1 cellular context compared by ENCODE assay signal in the genomic region with DNA sequence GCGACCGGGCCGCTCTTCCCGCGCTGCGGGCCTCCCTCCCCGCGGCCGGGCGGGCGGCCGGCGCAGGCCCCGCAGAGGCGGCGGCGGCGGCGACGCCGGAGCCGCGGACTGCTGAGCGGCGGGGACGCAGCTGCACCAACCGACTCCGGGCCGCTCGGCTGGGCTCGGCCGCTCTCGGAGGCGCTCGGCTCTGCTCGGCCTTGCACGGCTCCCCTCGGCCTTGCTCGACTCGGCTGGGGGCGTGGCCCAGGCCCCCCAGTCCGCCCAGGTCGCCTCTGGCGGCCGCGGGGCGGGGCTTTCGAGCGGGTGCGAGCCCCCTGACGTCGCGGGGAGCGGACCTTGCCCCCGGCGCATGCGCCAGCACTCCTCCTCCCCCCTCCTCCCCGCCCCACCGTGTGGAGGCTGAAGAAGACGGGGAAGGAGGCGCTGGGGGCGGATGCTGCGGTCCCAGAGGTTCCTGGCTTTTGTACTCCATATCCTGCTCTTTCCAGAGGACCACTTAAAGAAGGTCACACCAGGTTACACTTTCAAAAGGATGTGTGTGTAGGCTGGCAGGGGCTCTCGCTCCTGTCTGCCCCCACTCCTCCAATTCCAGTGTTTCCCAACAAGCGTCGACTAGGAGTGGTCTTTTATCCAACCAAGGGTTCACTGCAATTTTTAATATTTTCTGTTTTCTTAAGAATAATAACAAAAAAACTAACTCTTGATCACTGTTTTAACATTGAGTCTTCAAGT.
TF ChIP-seq lines count a peak whose summit lies in the region.

A gene with protein sequence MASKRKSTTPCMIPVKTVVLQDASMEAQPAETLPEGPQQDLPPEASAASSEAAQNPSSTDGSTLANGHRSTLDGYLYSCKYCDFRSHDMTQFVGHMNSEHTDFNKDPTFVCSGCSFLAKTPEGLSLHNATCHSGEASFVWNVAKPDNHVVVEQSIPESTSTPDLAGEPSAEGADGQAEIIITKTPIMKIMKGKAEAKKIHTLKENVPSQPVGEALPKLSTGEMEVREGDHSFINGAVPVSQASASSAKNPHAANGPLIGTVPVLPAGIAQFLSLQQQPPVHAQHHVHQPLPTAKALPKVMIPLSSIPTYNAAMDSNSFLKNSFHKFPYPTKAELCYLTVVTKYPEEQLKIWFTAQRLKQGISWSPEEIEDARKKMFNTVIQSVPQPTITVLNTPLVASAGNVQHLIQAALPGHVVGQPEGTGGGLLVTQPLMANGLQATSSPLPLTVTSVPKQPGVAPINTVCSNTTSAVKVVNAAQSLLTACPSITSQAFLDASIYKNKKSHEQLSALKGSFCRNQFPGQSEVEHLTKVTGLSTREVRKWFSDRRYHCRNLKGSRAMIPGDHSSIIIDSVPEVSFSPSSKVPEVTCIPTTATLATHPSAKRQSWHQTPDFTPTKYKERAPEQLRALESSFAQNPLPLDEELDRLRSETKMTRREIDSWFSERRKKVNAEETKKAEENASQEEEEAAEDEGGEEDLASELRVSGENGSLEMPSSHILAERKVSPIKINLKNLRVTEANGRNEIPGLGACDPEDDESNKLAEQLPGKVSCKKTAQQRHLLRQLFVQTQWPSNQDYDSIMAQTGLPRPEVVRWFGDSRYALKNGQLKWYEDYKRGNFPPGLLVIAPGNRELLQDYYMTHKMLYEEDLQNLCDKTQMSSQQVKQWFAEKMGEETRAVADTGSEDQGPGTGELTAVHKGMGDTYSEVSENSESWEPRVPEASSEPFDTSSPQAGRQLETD (minus strand): TSS at position 196 of the 735 bp plus-strand sequence. CDS start 112,815 bp downstream, outside the sequence.

TF ChIP-seq in HepG2, 621 proteins besides CTCF, POLR2A, EP300 and RAD21 (continued from another document and continues in another):
- TF ChIP-seq, protein P1, sequence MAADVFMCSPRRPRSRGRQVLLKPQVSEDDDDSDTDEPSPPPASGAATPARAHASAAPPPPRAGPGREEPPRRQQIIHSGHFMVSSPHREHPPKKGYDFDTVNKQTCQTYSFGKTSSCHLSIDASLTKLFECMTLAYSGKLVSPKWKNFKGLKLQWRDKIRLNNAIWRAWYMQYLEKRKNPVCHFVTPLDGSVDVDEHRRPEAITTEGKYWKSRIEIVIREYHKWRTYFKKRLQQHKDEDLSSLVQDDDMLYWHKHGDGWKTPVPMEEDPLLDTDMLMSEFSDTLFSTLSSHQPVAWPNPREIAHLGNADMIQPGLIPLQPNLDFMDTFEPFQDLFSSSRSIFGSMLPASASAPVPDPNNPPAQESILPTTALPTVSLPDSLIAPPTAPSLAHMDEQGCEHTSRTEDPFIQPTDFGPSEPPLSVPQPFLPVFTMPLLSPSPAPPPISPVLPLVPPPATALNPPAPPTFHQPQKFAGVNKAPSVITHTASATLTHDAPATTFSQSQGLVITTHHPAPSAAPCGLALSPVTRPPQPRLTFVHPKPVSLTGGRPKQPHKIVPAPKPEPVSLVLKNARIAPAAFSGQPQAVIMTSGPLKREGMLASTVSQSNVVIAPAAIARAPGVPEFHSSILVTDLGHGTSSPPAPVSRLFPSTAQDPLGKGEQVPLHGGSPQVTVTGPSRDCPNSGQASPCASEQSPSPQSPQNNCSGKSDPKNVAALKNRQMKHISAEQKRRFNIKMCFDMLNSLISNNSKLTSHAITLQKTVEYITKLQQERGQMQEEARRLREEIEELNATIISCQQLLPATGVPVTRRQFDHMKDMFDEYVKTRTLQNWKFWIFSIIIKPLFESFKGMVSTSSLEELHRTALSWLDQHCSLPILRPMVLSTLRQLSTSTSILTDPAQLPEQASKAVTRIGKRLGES (CRISPR knock-in tag; IDR thresholded peaks at IDR 0.05; ENCODE audit: borderline replicate concordance) = no peak
- no peak; the same call in 2 of the 3 replicates for TF ChIP-seq MXI1 (IDR thresholded peaks at IDR 0.05; ENCODE audit: borderline replicate concordance, low read depth, low read length)
- TF ChIP-seq ZNF431 (CRISPR knock-in tag; IDR thresholded peaks at IDR 0.05; ENCODE audit: borderline replicate concordance, low read depth) = no peak
- no peak for TF ChIP-seq NFIC (IDR thresholded peaks at IDR 0.05; ENCODE audit: low read length)
- TF ChIP-seq, protein P2, sequence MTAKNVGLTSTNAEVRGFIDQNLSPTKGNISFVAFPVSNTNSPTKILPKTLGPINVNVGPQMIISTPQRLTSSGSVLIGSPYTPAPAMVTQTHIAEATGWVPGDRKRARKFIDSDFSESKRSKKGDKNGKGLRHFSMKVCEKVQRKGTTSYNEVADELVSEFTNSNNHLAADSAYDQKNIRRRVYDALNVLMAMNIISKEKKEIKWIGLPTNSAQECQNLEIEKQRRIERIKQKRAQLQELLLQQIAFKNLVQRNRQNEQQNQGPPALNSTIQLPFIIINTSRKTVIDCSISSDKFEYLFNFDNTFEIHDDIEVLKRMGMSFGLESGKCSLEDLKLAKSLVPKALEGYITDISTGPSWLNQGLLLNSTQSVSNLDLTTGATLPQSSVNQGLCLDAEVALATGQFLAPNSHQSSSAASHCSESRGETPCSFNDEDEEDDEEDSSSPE (CRISPR knock-in tag; IDR thresholded peaks at IDR 0.05) = peak; percentile 65
- TF ChIP-seq CENPT (CRISPR knock-in tag; IDR thresholded peaks at IDR 0.05; ENCODE audit: low read depth) = no peak
- TF ChIP-seq, protein P3, sequence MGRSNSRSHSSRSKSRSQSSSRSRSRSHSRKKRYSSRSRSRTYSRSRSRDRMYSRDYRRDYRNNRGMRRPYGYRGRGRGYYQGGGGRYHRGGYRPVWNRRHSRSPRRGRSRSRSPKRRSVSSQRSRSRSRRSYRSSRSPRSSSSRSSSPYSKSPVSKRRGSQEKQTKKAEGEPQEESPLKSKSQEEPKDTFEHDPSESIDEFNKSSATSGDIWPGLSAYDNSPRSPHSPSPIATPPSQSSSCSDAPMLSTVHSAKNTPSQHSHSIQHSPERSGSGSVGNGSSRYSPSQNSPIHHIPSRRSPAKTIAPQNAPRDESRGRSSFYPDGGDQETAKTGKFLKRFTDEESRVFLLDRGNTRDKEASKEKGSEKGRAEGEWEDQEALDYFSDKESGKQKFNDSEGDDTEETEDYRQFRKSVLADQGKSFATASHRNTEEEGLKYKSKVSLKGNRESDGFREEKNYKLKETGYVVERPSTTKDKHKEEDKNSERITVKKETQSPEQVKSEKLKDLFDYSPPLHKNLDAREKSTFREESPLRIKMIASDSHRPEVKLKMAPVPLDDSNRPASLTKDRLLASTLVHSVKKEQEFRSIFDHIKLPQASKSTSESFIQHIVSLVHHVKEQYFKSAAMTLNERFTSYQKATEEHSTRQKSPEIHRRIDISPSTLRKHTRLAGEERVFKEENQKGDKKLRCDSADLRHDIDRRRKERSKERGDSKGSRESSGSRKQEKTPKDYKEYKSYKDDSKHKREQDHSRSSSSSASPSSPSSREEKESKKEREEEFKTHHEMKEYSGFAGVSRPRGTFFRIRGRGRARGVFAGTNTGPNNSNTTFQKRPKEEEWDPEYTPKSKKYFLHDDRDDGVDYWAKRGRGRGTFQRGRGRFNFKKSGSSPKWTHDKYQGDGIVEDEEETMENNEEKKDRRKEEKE (IDR thresholded peaks at IDR 0.05) = no peak
- no peak for TF ChIP-seq RNF2 (conservative IDR thresholded peaks at IDR 0.05; ENCODE audit: low read depth)
- TF ChIP-seq MXD4 (CRISPR knock-in tag; IDR thresholded peaks at IDR 0.05) = peak; percentile 67; the same call in 1 of the 2 replicates
- no peak for TF ChIP-seq TCF7L2 (IDR thresholded peaks at IDR 0.05; ENCODE audit: low read depth, low read length)
- 0 out of 2 replicates have a peak, but pooled peaks have one; percentile 60 for TF ChIP-seq ZNF251 (CRISPR knock-in tag; IDR thresholded peaks at IDR 0.05)
- 0 out of 2 replicates have a peak, but pooled peaks have one; percentile 25 for TF ChIP-seq RARA (CRISPR knock-in tag; IDR thresholded peaks at IDR 0.05)
- TF ChIP-seq ZFAT (CRISPR knock-in tag; conservative IDR thresholded peaks at IDR 0.05) = no peak
- TF ChIP-seq, protein P4, sequence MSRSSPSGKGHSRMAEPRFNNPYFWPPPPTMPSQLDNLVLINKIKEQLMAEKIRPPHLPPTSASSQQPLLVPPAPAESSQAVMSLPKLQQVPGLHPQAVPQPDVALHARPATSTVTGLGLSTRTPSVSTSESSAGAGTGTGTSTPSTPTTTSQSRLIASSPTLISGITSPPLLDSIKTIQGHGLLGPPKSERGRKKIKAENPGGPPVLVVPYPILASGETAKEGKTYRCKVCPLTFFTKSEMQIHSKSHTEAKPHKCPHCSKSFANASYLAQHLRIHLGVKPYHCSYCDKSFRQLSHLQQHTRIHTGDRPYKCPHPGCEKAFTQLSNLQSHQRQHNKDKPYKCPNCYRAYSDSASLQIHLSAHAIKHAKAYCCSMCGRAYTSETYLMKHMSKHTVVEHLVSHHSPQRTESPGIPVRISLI (CRISPR knock-in tag; IDR thresholded peaks at IDR 0.05; ENCODE audit: borderline replicate concordance) = 0 out of 2 replicates have a peak, but pooled peaks have one; percentile 37
- peak; percentile 68; the same call in 1 of the 2 replicates for TF ChIP-seq YEATS2 (CRISPR knock-in tag; IDR thresholded peaks at IDR 0.05; ENCODE audit: borderline replicate concordance)
- TF ChIP-seq, protein P5, sequence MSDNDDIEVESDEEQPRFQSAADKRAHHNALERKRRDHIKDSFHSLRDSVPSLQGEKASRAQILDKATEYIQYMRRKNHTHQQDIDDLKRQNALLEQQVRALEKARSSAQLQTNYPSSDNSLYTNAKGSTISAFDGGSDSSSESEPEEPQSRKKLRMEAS (IDR thresholded peaks at IDR 0.05) = peak; percentile 69; the same call in 1 of the 2 replicates
- TF ChIP-seq, protein P6, sequence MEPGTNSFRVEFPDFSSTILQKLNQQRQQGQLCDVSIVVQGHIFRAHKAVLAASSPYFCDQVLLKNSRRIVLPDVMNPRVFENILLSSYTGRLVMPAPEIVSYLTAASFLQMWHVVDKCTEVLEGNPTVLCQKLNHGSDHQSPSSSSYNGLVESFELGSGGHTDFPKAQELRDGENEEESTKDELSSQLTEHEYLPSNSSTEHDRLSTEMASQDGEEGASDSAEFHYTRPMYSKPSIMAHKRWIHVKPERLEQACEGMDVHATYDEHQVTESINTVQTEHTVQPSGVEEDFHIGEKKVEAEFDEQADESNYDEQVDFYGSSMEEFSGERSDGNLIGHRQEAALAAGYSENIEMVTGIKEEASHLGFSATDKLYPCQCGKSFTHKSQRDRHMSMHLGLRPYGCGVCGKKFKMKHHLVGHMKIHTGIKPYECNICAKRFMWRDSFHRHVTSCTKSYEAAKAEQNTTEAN (CRISPR knock-in tag; conservative IDR thresholded peaks at IDR 0.05) = no peak
- no peak for TF ChIP-seq ZNF768 (CRISPR knock-in tag; IDR thresholded peaks at IDR 0.05)
- TF ChIP-seq YY1 (IDR thresholded peaks at IDR 0.05; ENCODE audit: insufficient read depth, insufficient replicate concordance, low read depth, low read length) = no peak
- TF ChIP-seq KLF16 (CRISPR knock-in tag; IDR thresholded peaks at IDR 0.05) = peak in 1 of 2 experiments; percentile 68; a peak in 1 of 4 replicates
- TF ChIP-seq MYC (CRISPR knock-in tag; IDR thresholded peaks at IDR 0.05; ENCODE audit: borderline replicate concordance) = peak; percentile 64; the same call in 1 of the 2 replicates
- TF ChIP-seq JUN (CRISPR knock-in tag; IDR thresholded peaks at IDR 0.05) = peak; percentile 48; the same call in 1 of the 2 replicates
- 0 out of 2 replicates have a peak, but pooled peaks have one; percentile 36 for TF ChIP-seq KLF6 (CRISPR knock-in tag; IDR thresholded peaks at IDR 0.05)
- TF ChIP-seq, protein P7, sequence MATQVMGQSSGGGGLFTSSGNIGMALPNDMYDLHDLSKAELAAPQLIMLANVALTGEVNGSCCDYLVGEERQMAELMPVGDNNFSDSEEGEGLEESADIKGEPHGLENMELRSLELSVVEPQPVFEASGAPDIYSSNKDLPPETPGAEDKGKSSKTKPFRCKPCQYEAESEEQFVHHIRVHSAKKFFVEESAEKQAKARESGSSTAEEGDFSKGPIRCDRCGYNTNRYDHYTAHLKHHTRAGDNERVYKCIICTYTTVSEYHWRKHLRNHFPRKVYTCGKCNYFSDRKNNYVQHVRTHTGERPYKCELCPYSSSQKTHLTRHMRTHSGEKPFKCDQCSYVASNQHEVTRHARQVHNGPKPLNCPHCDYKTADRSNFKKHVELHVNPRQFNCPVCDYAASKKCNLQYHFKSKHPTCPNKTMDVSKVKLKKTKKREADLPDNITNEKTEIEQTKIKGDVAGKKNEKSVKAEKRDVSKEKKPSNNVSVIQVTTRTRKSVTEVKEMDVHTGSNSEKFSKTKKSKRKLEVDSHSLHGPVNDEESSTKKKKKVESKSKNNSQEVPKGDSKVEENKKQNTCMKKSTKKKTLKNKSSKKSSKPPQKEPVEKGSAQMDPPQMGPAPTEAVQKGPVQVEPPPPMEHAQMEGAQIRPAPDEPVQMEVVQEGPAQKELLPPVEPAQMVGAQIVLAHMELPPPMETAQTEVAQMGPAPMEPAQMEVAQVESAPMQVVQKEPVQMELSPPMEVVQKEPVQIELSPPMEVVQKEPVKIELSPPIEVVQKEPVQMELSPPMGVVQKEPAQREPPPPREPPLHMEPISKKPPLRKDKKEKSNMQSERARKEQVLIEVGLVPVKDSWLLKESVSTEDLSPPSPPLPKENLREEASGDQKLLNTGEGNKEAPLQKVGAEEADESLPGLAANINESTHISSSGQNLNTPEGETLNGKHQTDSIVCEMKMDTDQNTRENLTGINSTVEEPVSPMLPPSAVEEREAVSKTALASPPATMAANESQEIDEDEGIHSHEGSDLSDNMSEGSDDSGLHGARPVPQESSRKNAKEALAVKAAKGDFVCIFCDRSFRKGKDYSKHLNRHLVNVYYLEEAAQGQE (IDR thresholded peaks at IDR 0.05; ENCODE audit: borderline replicate concordance in 1 of 2, low read depth in 1 of 2, low read length in 2 of 2) = no peak
- TF ChIP-seq ATRX (CRISPR knock-in tag; IDR thresholded peaks at IDR 0.05; ENCODE audit: borderline replicate concordance) = no peak
- no peak for TF ChIP-seq PAF1 (CRISPR knock-in tag; IDR thresholded peaks at IDR 0.05)
- TF ChIP-seq, protein P8, sequence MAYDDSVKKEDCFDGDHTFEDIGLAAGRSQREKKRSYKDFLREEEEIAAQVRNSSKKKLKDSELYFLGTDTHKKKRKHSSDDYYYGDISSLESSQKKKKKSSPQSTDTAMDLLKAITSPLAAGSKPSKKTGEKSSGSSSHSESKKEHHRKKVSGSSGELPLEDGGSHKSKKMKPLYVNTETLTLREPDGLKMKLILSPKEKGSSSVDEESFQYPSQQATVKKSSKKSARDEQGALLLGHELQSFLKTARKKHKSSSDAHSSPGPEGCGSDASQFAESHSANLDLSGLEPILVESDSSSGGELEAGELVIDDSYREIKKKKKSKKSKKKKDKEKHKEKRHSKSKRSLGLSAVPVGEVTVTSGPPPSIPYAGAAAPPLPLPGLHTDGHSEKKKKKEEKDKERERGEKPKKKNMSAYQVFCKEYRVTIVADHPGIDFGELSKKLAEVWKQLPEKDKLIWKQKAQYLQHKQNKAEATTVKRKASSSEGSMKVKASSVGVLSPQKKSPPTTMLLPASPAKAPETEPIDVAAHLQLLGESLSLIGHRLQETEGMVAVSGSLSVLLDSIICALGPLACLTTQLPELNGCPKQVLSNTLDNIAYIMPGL (CRISPR knock-in tag; IDR thresholded peaks at IDR 0.05; ENCODE audit: borderline replicate concordance in 1 of 2, low read depth in 1 of 2) = peak in 1 of 2 experiments; percentile 26; a peak in 1 of 4 replicates
